In the genomic region with DNA sequence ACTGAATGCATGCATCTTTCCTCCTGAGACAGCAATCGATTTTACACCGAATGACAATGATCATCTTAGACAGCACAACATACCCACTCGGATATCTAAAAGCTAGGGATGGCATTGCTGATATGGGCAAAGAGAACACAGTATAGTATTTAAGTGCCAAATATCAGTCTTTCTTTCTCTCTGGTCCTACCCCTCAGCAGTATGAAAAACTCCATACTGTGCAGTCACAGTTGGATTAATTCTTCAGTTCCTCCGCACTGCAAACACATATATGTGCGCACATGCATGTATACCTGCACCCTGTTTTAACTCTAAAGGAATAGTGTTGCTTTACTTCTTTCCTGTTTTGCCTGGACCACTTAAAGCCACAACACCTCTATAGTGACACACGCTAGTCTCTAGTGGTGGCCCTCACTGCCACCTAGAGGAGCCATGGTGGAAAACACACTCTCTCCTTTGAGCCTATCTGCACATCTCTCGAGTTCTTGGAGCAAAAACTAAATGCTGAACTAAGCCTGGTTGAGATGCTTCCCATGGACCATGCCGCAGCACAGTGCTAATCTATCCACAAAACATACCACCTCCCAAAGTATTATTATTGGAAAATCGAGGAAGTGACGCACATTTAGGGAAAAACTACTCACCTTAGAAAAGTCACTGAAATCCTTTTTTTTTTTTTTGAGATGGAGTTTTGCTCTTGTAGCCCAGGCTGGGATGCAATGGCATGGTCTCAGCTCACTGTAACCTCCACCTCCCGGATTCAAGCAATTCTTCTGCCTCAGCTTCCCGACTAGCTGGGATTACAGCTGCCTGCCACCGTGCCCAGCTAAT, we compare ENCODE assay signal across 8 cellular contexts. TPM values are rescaled to one million over a fixed set of nuclear protein-coding genes. Genes with fewer than 3 reads are reported as not detected.
DNase-seq lines count a peak whose midpoint lies in the region; ATAC-seq and TF ChIP-seq lines count a peak whose summit lies in the region.

No MANE protein-coding gene starts in this region.

- H3K4me1 Mint-ChIP-seq in activated B cell treated with CpG ODN at 0.5 μM for 24 hours: peaks cover 8% of the 10 kb centered on the region
- H3K4me1 Mint-ChIP-seq in stimulated activated effector memory CD8-positive, alpha-beta T cell treated with anti-CD3 and anti-CD28 coated beads, Interleukin-12 subunit alpha, Interleukin-12 subunit beta, amount 100 ng/mL, for 72 hours: peaks cover 6% of the 10 kb centered on the region

- H3K27me3 ChIP-seq in colonic mucosa (no peaks in the 10 kb centered on the region), liver (ENCODE audit: control insufficient read depth in 4 of 4, insufficient read depth in 4 of 4, low read length in 3 of 4) (peaks cover 0 to 2% (median 0%) of the 10 kb centered on the region in 4 donors)

- H3K4me3 ChIP-seq in colonic mucosa: no peak overlapping the region
- no peak overlapping the region for H3K4me3 ChIP-seq in liver (ENCODE audit: low read depth in 1 of 3, low read length in 3 of 3)

- H3K4me1 ChIP-seq in colonic mucosa (no peaks in the 10 kb centered on the region), liver (ENCODE audit: control insufficient read depth in 4 of 4, insufficient read depth in 4 of 4, low read length in 3 of 4) (no peaks in the 10 kb centered on the region)

- no peak overlapping the region for H3K4me3 Mint-ChIP-seq in activated B cell treated with CpG ODN at 0.5 μM for 24 hours
- H3K4me3 Mint-ChIP-seq in stimulated activated effector memory CD8-positive, alpha-beta T cell treated with anti-CD3 and anti-CD28 coated beads, Interleukin-12 subunit alpha, Interleukin-12 subunit beta, amount 100 ng/mL, for 72 hours: no peak overlapping the region

- no peak for DNase-seq in Right ventricle myocardium inferior (ENCODE audit: missing footprints)
- DNase-seq in cardiac septum (ENCODE audit: low spot score): no peak
- DNase-seq in NCI-H2029 (lab: John Stamatoyannopoulos, UW): peak; percentile 48
- DNase-seq in activated B cell treated with CpG ODN at 0.5 μM for 24 hours: no peak
- peak; percentile 57 for DNase-seq in colonic mucosa
- peak; percentile 17 to 64 for DNase-seq in stimulated activated effector memory CD8-positive, alpha-beta T cell treated with anti-CD3 and anti-CD28 coated beads, Interleukin-12 subunit alpha, Interleukin-12 subunit beta, amount 100 ng/mL, for 72 hours (ENCODE audit: low spot score in 2 of 2)

- TF ChIP-seq CTCF in activated B cell treated with CpG ODN at 0.5 μM for 24 hours (IDR thresholded peaks at IDR 0.05) (peak; percentile 22), colonic mucosa (IDR thresholded peaks at IDR 0.05) (peak; percentile 76), liver (IDR thresholded peaks at IDR 0.05; ENCODE audit: low read depth, low read length, missing input control) (peak; percentile 75)

- H3K27ac Mint-ChIP-seq in activated B cell treated with CpG ODN at 0.5 μM for 24 hours: no peak overlapping the region
- H3K27ac Mint-ChIP-seq in stimulated activated effector memory CD8-positive, alpha-beta T cell treated with anti-CD3 and anti-CD28 coated beads, Interleukin-12 subunit alpha, Interleukin-12 subunit beta, amount 100 ng/mL, for 72 hours: no peak overlapping the region

- ATAC-seq in Right ventricle myocardium inferior (peak; percentile 96), HG02610 (IDR thresholded peaks at IDR 0.05; ENCODE audit: unreplicated experiment) (peak; percentile 97), activated B cell treated with CpG ODN at 0.5 μM for 24 hours (ENCODE audit: low read depth) (peak; percentile 94)
- ATAC-seq in stimulated activated effector memory CD8-positive, alpha-beta T cell treated with anti-CD3 and anti-CD28 coated beads, Interleukin-12 subunit alpha, Interleukin-12 subunit beta, amount 100 ng/mL, for 72 hours: peak; percentile 99

- no peak overlapping the region for H3K27ac ChIP-seq in colonic mucosa
- no peak overlapping the region for H3K27ac ChIP-seq in liver (ENCODE audit: low read depth in 1 of 2, low read length in 2 of 2)

- POLR2A ChIA-PET in activated B cell treated with CpG ODN at 0.5 μM for 24 hours (lab: Charles Lee): no interaction called here

- H3K9me3 Mint-ChIP-seq in activated B cell treated with CpG ODN at 0.5 μM for 24 hours: no peaks in the 10 kb centered on the region
- H3K9me3 Mint-ChIP-seq in stimulated activated effector memory CD8-positive, alpha-beta T cell treated with anti-CD3 and anti-CD28 coated beads, Interleukin-12 subunit alpha, Interleukin-12 subunit beta, amount 100 ng/mL, for 72 hours: no peaks in the 10 kb centered on the region

- H3K27me3 Mint-ChIP-seq in activated B cell treated with CpG ODN at 0.5 μM for 24 hours: peaks cover 51% of the 10 kb centered on the region

- intact Hi-C loops in Right ventricle myocardium inferior (cut with DNase I): loop anchor here (1.0 to 5.0 kb wide), 3 partner anchors 37 to 443 kb away; a partner anchor contains a TSS
- intact Hi-C loops in cardiac septum (cut with DNase I): loop anchor here (1.0 kb wide), 1 partner anchor 36 kb away; no protein-coding TSS in a partner anchor
- intact Hi-C loops in activated B cell treated with CpG ODN at 0.5 μM for 24 hours (cut with micrococcal nuclease): loop anchor here (1.0 to 2.0 kb wide), 4 partner anchors 37 to 440 kb away; no protein-coding TSS in a partner anchor
- intact Hi-C loops in colonic mucosa (cut with DNase I): loop anchor here (2.0 kb wide), 1 partner anchor 38 kb away; no protein-coding TSS in a partner anchor

- CTCF ChIA-PET in activated B cell treated with CpG ODN at 0.5 μM for 24 hours (lab: Charles Lee): interaction anchor here (1.2 to 2.0 kb wide), 5 partner anchors 32 to 440 kb away, joined by 3 to 14 read pairs (median 5); no protein-coding TSS in a partner anchor

- no peak overlapping the region for H3K9ac ChIP-seq in colonic mucosa (ENCODE audit: low read depth in 2 of 2, low read length in 2 of 2)
- no peak overlapping the region for H3K9ac ChIP-seq in liver (ENCODE audit: low read depth in 1 of 2, low read length in 2 of 2)

- 37% methylated on average over 13 of the region's 13 CpGs for WGBS in liver

- no peaks in the 10 kb centered on the region for H3K36me3 Mint-ChIP-seq in activated B cell treated with CpG ODN at 0.5 μM for 24 hours (ENCODE audit: low read depth)
- H3K36me3 Mint-ChIP-seq in stimulated activated effector memory CD8-positive, alpha-beta T cell treated with anti-CD3 and anti-CD28 coated beads, Interleukin-12 subunit alpha, Interleukin-12 subunit beta, amount 100 ng/mL, for 72 hours: no peaks in the 10 kb centered on the region

- peak; percentile 89 to 95 for TF ChIP-seq RAD21 in liver (IDR thresholded peaks at IDR 0.05)

- H3K36me3 ChIP-seq in colonic mucosa (no peaks in the 10 kb centered on the region), liver (ENCODE audit: control insufficient read depth in 4 of 4, insufficient read depth in 3 of 4, low read depth in 1 of 4, low read length in 3 of 4) (no peaks in the 10 kb centered on the region)

- H3K9me3 ChIP-seq in colonic mucosa (no peaks in the 10 kb centered on the region), liver (ENCODE audit: control insufficient read depth in 4 of 4, low read length in 3 of 4) (no peaks in the 10 kb centered on the region)

TF ChIP-seq in liver, 16 proteins besides CTCF, POLR2A, EP300 and RAD21 (continues in another document):
- TF ChIP-seq, protein P1, sequence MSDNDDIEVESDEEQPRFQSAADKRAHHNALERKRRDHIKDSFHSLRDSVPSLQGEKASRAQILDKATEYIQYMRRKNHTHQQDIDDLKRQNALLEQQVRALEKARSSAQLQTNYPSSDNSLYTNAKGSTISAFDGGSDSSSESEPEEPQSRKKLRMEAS (IDR thresholded peaks at IDR 0.05): no peak
- TF ChIP-seq, protein P2, sequence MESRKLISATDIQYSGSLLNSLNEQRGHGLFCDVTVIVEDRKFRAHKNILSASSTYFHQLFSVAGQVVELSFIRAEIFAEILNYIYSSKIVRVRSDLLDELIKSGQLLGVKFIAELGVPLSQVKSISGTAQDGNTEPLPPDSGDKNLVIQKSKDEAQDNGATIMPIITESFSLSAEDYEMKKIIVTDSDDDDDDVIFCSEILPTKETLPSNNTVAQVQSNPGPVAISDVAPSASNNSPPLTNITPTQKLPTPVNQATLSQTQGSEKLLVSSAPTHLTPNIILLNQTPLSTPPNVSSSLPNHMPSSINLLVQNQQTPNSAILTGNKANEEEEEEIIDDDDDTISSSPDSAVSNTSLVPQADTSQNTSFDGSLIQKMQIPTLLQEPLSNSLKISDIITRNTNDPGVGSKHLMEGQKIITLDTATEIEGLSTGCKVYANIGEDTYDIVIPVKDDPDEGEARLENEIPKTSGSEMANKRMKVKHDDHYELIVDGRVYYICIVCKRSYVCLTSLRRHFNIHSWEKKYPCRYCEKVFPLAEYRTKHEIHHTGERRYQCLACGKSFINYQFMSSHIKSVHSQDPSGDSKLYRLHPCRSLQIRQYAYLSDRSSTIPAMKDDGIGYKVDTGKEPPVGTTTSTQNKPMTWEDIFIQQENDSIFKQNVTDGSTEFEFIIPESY (IDR thresholded peaks at IDR 0.05): no peak
- no peak for TF ChIP-seq FOXA1 (IDR thresholded peaks at IDR 0.05)

RNA-seq across cellular contexts. Expression of a gene that starts 11.9 kb away (rescaled TPM):
- total RNA-seq in Right ventricle myocardium inferior (not detected), cardiac septum (not detected), activated B cell treated with CpG ODN at 0.5 μM for 24 hours (not detected in 2 replicates), colonic mucosa (not detected), liver (under 1 TPM in 1 of 2 donors, not detected in 1; 0.37 TPM)
- not detected for polyA plus RNA-seq in liver

RNA-seq across cellular contexts. Expression of a gene that starts 18.8 kb away (rescaled TPM):
- 0.24 TPM for total RNA-seq in Right ventricle myocardium inferior
- total RNA-seq in cardiac septum: 0.43 TPM
- 0.12 TPM in 1 of 2 replicates, not detected in the other for total RNA-seq in activated B cell treated with CpG ODN at 0.5 μM for 24 hours
- under 1 TPM; 0.20 to 0.77 TPM for total RNA-seq in colonic mucosa
- total RNA-seq in liver: under 1 TPM in 1 of 2 donors, not detected in 1; 0.37 TPM
- polyA plus RNA-seq in liver: under 1 TPM in 1 of 2 donors, not detected in 1; 0.13 TPM

RNA-seq across cellular contexts. Expression of a gene that starts 21.9 kb away (rescaled TPM):
- 282 TPM for total RNA-seq in Right ventricle myocardium inferior
- 280 TPM for total RNA-seq in cardiac septum
- 2.1 and 2.5 TPM in 2 replicates for total RNA-seq in activated B cell treated with CpG ODN at 0.5 μM for 24 hours
- 10 to 100 TPM; 12.8 to 42.8 TPM for total RNA-seq in colonic mucosa
- 10 to 100 TPM; 50.8 to 55.1 TPM for total RNA-seq in liver
- polyA plus RNA-seq in liver: 100 to 1,000 TPM in 1 of 2 donors, 10 to 100 TPM in 1; 18.0 to 118 TPM

Comparison
In these comparisons a context has a peak if more than half of its experiments do, and no peak if none do; other contexts are left out.
1. DNase-seq: peak in NCI-H2029 (single experiment), colonic mucosa (single experiment) and stimulated activated effector memory CD8-positive, alpha-beta T cell treated with anti-CD3 and anti-CD28 coated beads, Interleukin-12 subunit alpha, Interleukin-12 subunit beta, amount 100 ng/mL, for 72 hours (2 of 2); none in Right ventricle myocardium inferior (single experiment), cardiac septum (single experiment) and activated B cell treated with CpG ODN at 0.5 μM for 24 hours (single experiment).
2. CTCF ChIP-seq: peak in every context shown above with its lines; median percentile 76 in colonic mucosa; 75 in liver; 22 in activated B cell treated with CpG ODN at 0.5 μM for 24 hours.
3. Peak in every context shown above with its lines, with median percentiles within 50 percentile points of each other: ATAC-seq.